Comparison of ENCODE assay signal across 5 cellular contexts in genomic region chr1:207682872-207683434, GRCh38. TPM values are rescaled to one million over a fixed set of nuclear protein-coding genes. Genes with fewer than 3 reads are reported as not detected.
"Had no signal": no experiment of that assay in that cellular context is flagged by ENCODE, and none has a peak within 500 bp of the region (broad histone marks: within the 10 kb centered on the region; RNA-seq: fewer than 3 reads in every experiment).

No MANE protein-coding gene starts in this region.

RNA-seq across cellular contexts. Expression of gene CR1L, which starts 38.0 kb away (rescaled TPM):
- total RNA-seq: HepG2, HT-29, HT1080, IMR-90 had no signal
- polyA plus RNA-seq: HepG2, IgD-negative memory B cell, IMR-90 had no signal
